In genomic region chr5:13985736-13986418, GRCh38 we compare ENCODE assay signal across 15 cellular contexts. TPM values are rescaled to one million over a fixed set of nuclear protein-coding genes. Genes with fewer than 3 reads are reported as not detected.
A peak's percentile ranks its signal among the peaks of the same experiment; 100 is the strongest.
DNase-seq lines count a peak whose midpoint lies in the region; ATAC-seq and TF ChIP-seq lines count a peak whose summit lies in the region.
"Had no signal": no experiment of that assay in that cellular context is flagged by ENCODE, and none has a peak within 500 bp of the region (broad histone marks: within the 10 kb centered on the region; RNA-seq: fewer than 3 reads in every experiment).

No MANE protein-coding gene starts in this region.

- H3K4me1 ChIP-seq in H9 (ENCODE audit: insufficient read depth, low read length): no peaks in the 10 kb centered on the region

- H3K14ac ChIP-seq in H9 (ENCODE audit: insufficient read depth, low read length): no peak overlapping the region

- H3K4me3 Mint-ChIP-seq in H9: no peak overlapping the region
- no peak overlapping the region for H3K4me3 Mint-ChIP-seq in natural killer cell
- H3K4me3 Mint-ChIP-seq: activated naive CD4-positive, alpha-beta T cell treated with anti-CD3 and anti-CD28 coated beads for 36 hours; natural killer cell treated with Interleukin-12 subunit alpha and Interleukin-12 subunit beta and Interleukin-15 and Interleukin-18, amount 100 ng/mL, for 72 hours had no signal

- no peak overlapping the region for H2BK120ac ChIP-seq in H9 (ENCODE audit: low read depth, low read length, poor library complexity, severe bottlenecking)

- no peak overlapping the region for H3K9ac ChIP-seq in H9 (ENCODE audit: extremely low read depth, insufficient read length, low read length)

- H4K91ac ChIP-seq in H9 (ENCODE audit: insufficient read length, low read depth, low read length): no peak overlapping the region

- POLR2A ChIA-PET in BJ (lab: Charles Lee): interaction anchor here (0.6 to 0.7 kb wide), 2 partner anchors 245 to 655 kb away, joined by 3 to 5 read pairs; no protein-coding TSS in a partner anchor

- no peak overlapping the region for H3K4ac ChIP-seq in H9 (ENCODE audit: low read depth, low read length)

- CTCF ChIA-PET in BJ (lab: Yijun Ruan, JAX): interaction anchor here (0.8 to 1.9 kb wide), 10 partner anchors 9 to 664 kb away, joined by 3 to 6 read pairs (median 3); no protein-coding TSS in a partner anchor

- H3K36me3 ChIP-seq in BJ (ENCODE audit: control insufficient read depth, insufficient read depth, low read length): no peaks in the 10 kb centered on the region
- H3K36me3 ChIP-seq: gastroesophageal sphincter had no signal

- peaks cover 0 to 4% of the 10 kb centered on the region in 2 experiments; a peak in 2 of 4 replicates for H3K4me1 Mint-ChIP-seq in H9
- no peaks in the 10 kb centered on the region for H3K4me1 Mint-ChIP-seq in natural killer cell

- peak; percentile 53 for DNase-seq in BJ (ENCODE audit: low read depth)
- DNase-seq in NCI-H226: peak; percentile 88
- peak; percentile 91 to 94 for DNase-seq in cardiac fibroblast (ENCODE audit: low read depth in 2 of 2)
- DNase-seq in lung microvascular endothelial cell (ENCODE audit: low read depth in 2 of 2): peak; percentile 92 to 94
- no peak for DNase-seq in H9
- DNase-seq in natural killer cell: no peak
- DNase-seq: activated naive CD4-positive, alpha-beta T cell treated with anti-CD3 and anti-CD28 coated beads for 36 hours; DMS79 treated with DMSO at 0.1 percent for 48 hours; Karpas-422; stimulated activated CD4-positive, alpha-beta T cell treated with anti-CD3 and anti-CD28 coated beads, Interleukin-4, amount 100 ng/mL, for 1 hour had no signal

- TF ChIP-seq CTCF in BJ (IDR thresholded peaks at IDR 0.05; ENCODE audit: insufficient read depth, low read depth, low read length): no peak
- no peak for TF ChIP-seq CTCF in cardiac fibroblast (IDR thresholded peaks at IDR 0.05; ENCODE audit: low read depth, low read length)
- TF ChIP-seq CTCF in H9 (conservative IDR thresholded peaks at IDR 0.05): no peak
- TF ChIP-seq CTCF in natural killer cell (IDR thresholded peaks at IDR 0.05): no peak

- no peak overlapping the region for H3K18ac ChIP-seq in H9 (ENCODE audit: insufficient read length, low read depth, low read length)

- no peaks in the 10 kb centered on the region for H3K79me1 ChIP-seq in H9 (ENCODE audit: insufficient read depth, low read depth, low read length, poor library complexity, severe bottlenecking)

- no peaks in the 10 kb centered on the region for H4K20me1 ChIP-seq in H9 (ENCODE audit: control insufficient read depth, insufficient read depth, insufficient read length)

- H3K27ac Mint-ChIP-seq in H9 (no peak overlapping the region), natural killer cell (no peak overlapping the region)
- H3K27ac Mint-ChIP-seq: activated naive CD4-positive, alpha-beta T cell treated with anti-CD3 and anti-CD28 coated beads for 36 hours; natural killer cell treated with Interleukin-12 subunit alpha and Interleukin-12 subunit beta and Interleukin-15 and Interleukin-18, amount 100 ng/mL, for 72 hours had no signal

- H3K27me3 ChIP-seq in BJ (ENCODE audit: control insufficient read depth, insufficient read depth, low read length) (no peaks in the 10 kb centered on the region), H9 (ENCODE audit: insufficient read depth, low read length) (no peaks in the 10 kb centered on the region)

- no peaks in the 10 kb centered on the region for H3K9me3 ChIP-seq in H9 (ENCODE audit: control insufficient read depth, low read depth, low read length)
- H3K9me3 ChIP-seq: gastroesophageal sphincter had no signal

- H2AK5ac ChIP-seq in H9 (ENCODE audit: insufficient read length, low read length): no peak overlapping the region

- ATAC-seq in HG03175 (IDR thresholded peaks at IDR 0.05; ENCODE audit: unreplicated experiment) (no peak), HG02970 (IDR thresholded peaks at IDR 0.05; ENCODE audit: low FRiP score, unreplicated experiment) (no peak), natural killer cell (no peak)
- ATAC-seq: gastroesophageal sphincter; natural killer cell treated with Interleukin-12 subunit alpha and Interleukin-12 subunit beta and Interleukin-15 and Interleukin-18, amount 100 ng/mL, for 72 hours had no signal

- H2BK15ac ChIP-seq in H9 (ENCODE audit: low read depth, low read length): no peak overlapping the region

- intact Hi-C loops in natural killer cell (cut with micrococcal nuclease): no loop called here

- no peak overlapping the region for H3K4me2 ChIP-seq in H9 (ENCODE audit: insufficient read depth, insufficient read length, low read length)

- H2BK12ac ChIP-seq in H9 (ENCODE audit: insufficient read length, low read depth, low read length): no peak overlapping the region

- no peak overlapping the region for H3K4me3 ChIP-seq in BJ (ENCODE audit: low read depth, low read length)
- H3K4me3 ChIP-seq in cardiac fibroblast (replicated peaks in 1 of 2; ENCODE audit: low read depth in 2 of 2, low read length in 2 of 2): peak overlapping the region in 1 of 2 donors; percentile 22
- H3K4me3 ChIP-seq: gastroesophageal sphincter had no signal

- no peak overlapping the region for H2BK20ac ChIP-seq in H9 (ENCODE audit: low read depth, low read length, poor library complexity, severe bottlenecking)

- H3K23ac ChIP-seq in H9 (ENCODE audit: insufficient read length, low read depth, low read length): no peak overlapping the region

- H2AFZ ChIP-seq in H9 (ENCODE audit: low read length): no peak overlapping the region

- no peak overlapping the region for H2BK5ac ChIP-seq in H9 (ENCODE audit: insufficient read length, low read length)

- H3K9me3 Mint-ChIP-seq in H9: no peaks in the 10 kb centered on the region; a peak in 2 of 5 replicates
- H3K9me3 Mint-ChIP-seq in natural killer cell: no peaks in the 10 kb centered on the region
- H3K9me3 Mint-ChIP-seq: activated naive CD4-positive, alpha-beta T cell treated with anti-CD3 and anti-CD28 coated beads for 36 hours; natural killer cell treated with Interleukin-12 subunit alpha and Interleukin-12 subunit beta and Interleukin-15 and Interleukin-18, amount 100 ng/mL, for 72 hours had no signal

- no peaks in the 10 kb centered on the region for H3K23me2 ChIP-seq in H9 (ENCODE audit: insufficient read length, low read depth, low read length, poor library complexity, severe bottlenecking)

- H3K27me3 Mint-ChIP-seq in H9 (ENCODE audit: low read depth) (peaks cover 2% of the 10 kb centered on the region), natural killer cell (ENCODE audit: low read depth in 2 of 2) (peaks cover 0 to 3% of the 10 kb centered on the region in 2 donors)

- no peak overlapping the region for H4K8ac ChIP-seq in H9 (replicated peaks; ENCODE audit: insufficient read length, low read depth, low read length)

- no CpG with 5 or more reads among the region's 12 CpGs for WGBS in H9 (ENCODE audit: extremely low coverage, insufficient read length, low lambda C conversion rate)

- no peak overlapping the region for H3K27ac ChIP-seq in H9 (ENCODE audit: insufficient read length, low read depth, low read length)
- H3K27ac ChIP-seq: gastroesophageal sphincter, VCaP had no signal

- H3K56ac ChIP-seq in H9 (ENCODE audit: insufficient read length, low read depth, low read length): no peak overlapping the region

- no peak overlapping the region for H4K5ac ChIP-seq in H9 (ENCODE audit: insufficient read length, low read depth, low read length)

- H3K36me3 Mint-ChIP-seq in H9 (ENCODE audit: insufficient read depth in 1 of 3, low read depth in 3 of 3): no peaks in the 10 kb centered on the region; a peak in 1 of 7 replicates
- no peaks in the 10 kb centered on the region for H3K36me3 Mint-ChIP-seq in natural killer cell
- H3K36me3 Mint-ChIP-seq: natural killer cell treated with Interleukin-12 subunit alpha and Interleukin-12 subunit beta and Interleukin-15 and Interleukin-18, amount 100 ng/mL, for 72 hours had no signal

- H3T11ph ChIP-seq in H9 (ENCODE audit: low read length): no peak overlapping the region

- no peaks in the 10 kb centered on the region for H3K79me2 ChIP-seq in H9 (ENCODE audit: insufficient read depth, low read length)

RNA-seq across cellular contexts. Expression of gene DNAH5, which starts 41.4 kb away (rescaled TPM):
- polyA plus RNA-seq in BJ (2011; rRNA removed): 1.1 and 1.8 TPM in 2 replicates
- 1.6 and 3.1 TPM in 2 replicates for polyA minus RNA-seq in BJ (2011; rRNA and poly(A)+ RNA removed)
- total RNA-seq in lung microvascular endothelial cell (under 0.01 TPM in 2 replicates), H9 (2021) (0.50 and 0.55 TPM in 2 replicates), natural killer cell (not detected)
- total RNA-seq: activated naive CD4-positive, alpha-beta T cell treated with anti-CD3 and anti-CD28 coated beads for 36 hours; natural killer cell treated with Interleukin-12 subunit alpha and Interleukin-12 subunit beta and Interleukin-15 and Interleukin-18, amount 100 ng/mL, for 72 hours had no signal

Comparison
In these comparisons a context has a peak if more than half of its experiments do, and no peak if none do; other contexts are left out.
1. DNase-seq: peak in BJ (single experiment), NCI-H226 (single experiment), cardiac fibroblast (2 of 2) and lung microvascular endothelial cell (2 of 2); none in H9 (single experiment) and natural killer cell (single experiment).